Comparison of ENCODE assay signal across 22 cellular contexts in the genomic region with DNA sequence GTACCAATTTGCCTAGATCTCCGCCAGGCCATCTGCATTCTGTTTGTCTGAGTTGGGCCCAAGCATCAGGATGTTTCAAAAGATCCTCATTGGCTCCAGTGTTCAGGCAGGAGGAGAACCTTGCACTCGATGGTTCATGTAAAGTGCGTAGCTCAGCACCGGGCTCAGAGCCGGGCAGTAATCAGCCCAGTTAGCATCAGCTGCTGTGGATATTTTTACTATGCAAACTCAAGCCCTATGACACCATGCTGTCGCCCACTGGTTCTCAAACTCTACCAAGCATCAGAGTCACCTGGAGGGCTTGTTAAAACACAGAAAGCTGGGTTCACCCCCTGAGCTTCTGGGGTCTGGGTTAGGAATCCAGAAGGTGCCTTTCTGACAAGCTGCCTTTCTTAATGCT.
"Had no signal": no experiment of that assay in that cellular context is flagged by ENCODE, and none has a peak within 500 bp of the region (broad histone marks: within the 10 kb centered on the region; RNA-seq: fewer than 3 reads in every experiment).

No MANE protein-coding gene starts in this region.

- H3K27ac ChIP-seq: epithelial cell of prostate, esophagus muscularis mucosa, gastrocnemius medialis, neutrophil, psoas muscle, right lobe of liver, thoracic aorta, transverse colon had no signal

- H3K27me3 ChIP-seq: esophagus muscularis mucosa, gastrocnemius medialis, neutrophil, right lobe of liver, transverse colon had no signal

- H3K4me3 ChIP-seq: esophagus muscularis mucosa, gastrocnemius medialis, mucosa of descending colon, psoas muscle, right lobe of liver, thoracic aorta, transverse colon had no signal

- H3K4me3 Mint-ChIP-seq: dendritic cell treated with granulocyte-macrophage colony-stimulating factor and Interleukin-4, amounts not matched to agents 40 ng/mL and 50 ng/mL, for 4 days; effector memory CD8-positive, alpha-beta T cell; naive thymus-derived CD8-positive, alpha-beta T cell; stimulated activated effector memory CD8-positive, alpha-beta T cell treated with anti-CD3 and anti-CD28 coated beads, Interleukin-12 subunit alpha, Interleukin-12 subunit beta, amount 100 ng/mL, for 72 hours; stimulated activated naive CD8-positive, alpha-beta T cell treated with anti-CD3 and anti-CD28 coated beads, Interleukin-15, amount 100 ng/mL, for 72 hours had no signal

- H3K9me3 ChIP-seq: gastrocnemius medialis, mucosa of descending colon, neutrophil, psoas muscle, right lobe of liver, thoracic aorta had no signal

- H3K27ac Mint-ChIP-seq: effector memory CD8-positive, alpha-beta T cell; naive thymus-derived CD8-positive, alpha-beta T cell; stimulated activated naive CD8-positive, alpha-beta T cell treated with anti-CD3 and anti-CD28 coated beads, Interleukin-15, amount 100 ng/mL, for 72 hours had no signal

- DNase-seq: effector memory CD8-positive, alpha-beta T cell; gastrocnemius medialis; glutamatergic neuron; islet precursor cell; mammary epithelial cell; mucosa of descending colon; naive thymus-derived CD8-positive, alpha-beta T cell; psoas muscle; retina; right lobe of liver; stimulated activated CD4-positive, alpha-beta T cell treated with anti-CD3 and anti-CD28 coated beads, Interleukin-4, amount 100 ng/mL, for 1 hour; stimulated activated CD8-positive, alpha-beta memory T cell treated with anti-CD3 and anti-CD28 coated beads, Interleukin-4, amount 100 ng/mL, for 48 hours; stimulated activated naive CD8-positive, alpha-beta T cell treated with anti-CD3 and anti-CD28 coated beads, Interleukin-15, amount 100 ng/mL, for 72 hours; substantia nigra; transverse colon had no signal

- H3K9me3 Mint-ChIP-seq: dendritic cell treated with granulocyte-macrophage colony-stimulating factor and Interleukin-4, amounts not matched to agents 40 ng/mL and 50 ng/mL, for 4 days had no signal

- ATAC-seq: effector memory CD8-positive, alpha-beta T cell; gastrocnemius medialis; left lobe of liver; mucosa of descending colon; naive thymus-derived CD8-positive, alpha-beta T cell; psoas muscle; right lobe of liver had no signal

- H3K36me3 ChIP-seq: esophagus muscularis mucosa, gastrocnemius medialis, neutrophil, right lobe of liver, thoracic aorta, transverse colon had no signal

- H3K4me1 ChIP-seq: gastrocnemius medialis, psoas muscle, right lobe of liver, transverse colon had no signal
